Comparison of ENCODE assay signal across 21 cellular contexts in genomic region chr12:74964390-74964789, GRCh38.
"Had no signal": no experiment of that assay in that cellular context is flagged by ENCODE, and none has a peak within 500 bp of the region (broad histone marks: within the 10 kb centered on the region; RNA-seq: fewer than 3 reads in every experiment).

No MANE protein-coding gene starts in this region.

- H3K9ac ChIP-seq: SK-N-SH had no signal

- ATAC-seq: Panc1, PC-3 had no signal

- DNase-seq: KBM-7, MV-4-11, NCI-H1048, NCI-H1105, NCI-H1417, NCI-H1436 treated with DMSO at 0.1 percent for 48 hours, NCI-H1694, NCI-H187 treated with DMSO at 0.1 percent for 48 hours, NCI-H2029 treated with DMSO at 0.1 percent for 48 hours, NCI-H2227 treated with DMSO at 0.1 percent for 48 hours, NCI-H524, NCI-H526 treated with DMSO at 0.1 percent for 48 hours, NCI-H748 treated with DMSO at 0.1 percent for 48 hours, PC-3, SHP77, SK-N-SH, SW 1271 had no signal

- FAIRE-seq: HTR-8/SVneo had no signal

- H3K27ac ChIP-seq: HL-60, RWPE1 had no signal

- H3K4me2 ChIP-seq: SK-N-SH had no signal

- H3K9me3 ChIP-seq: SK-N-SH had no signal
